Comparison of ENCODE assay signal across 22 cellular contexts in the genomic region with DNA sequence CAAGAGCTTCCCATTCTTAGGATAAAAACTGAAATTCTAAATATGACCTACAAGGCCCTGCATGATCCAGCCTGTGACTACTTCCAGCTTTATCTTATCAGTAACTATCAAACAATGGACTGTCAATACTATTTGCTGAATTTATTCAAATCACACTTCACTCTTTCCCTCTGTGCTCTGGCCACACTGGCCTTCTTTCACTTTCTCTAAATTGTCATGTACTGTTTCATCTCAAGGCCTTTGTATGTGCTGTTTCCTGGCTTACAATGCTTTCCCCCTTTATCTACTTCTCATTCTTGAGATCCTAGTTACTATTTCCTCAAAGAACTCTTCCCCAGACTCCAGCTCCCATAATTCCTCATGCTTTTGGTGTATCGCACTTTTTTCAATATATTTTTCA. TPM values are rescaled to one million over a fixed set of nuclear protein-coding genes. Genes with fewer than 3 reads are reported as not detected.
DNase-seq lines count a peak whose midpoint lies in the region; ATAC-seq and TF ChIP-seq lines count a peak whose summit lies in the region.
"Had no signal": no experiment of that assay in that cellular context is flagged by ENCODE, and none has a peak within 500 bp of the region (broad histone marks: within the 10 kb centered on the region; RNA-seq: fewer than 3 reads in every experiment).

No MANE protein-coding gene starts in this region.

- H3K79me2 ChIP-seq in mesendoderm (ENCODE audit: control insufficient read depth, insufficient read depth, low read length) = peaks cover 15% of the 10 kb centered on the region

- no peak overlapping the region for H3K4me2 ChIP-seq in mesendoderm (ENCODE audit: low read length)
- H3K4me2 ChIP-seq: A549; BLaER1 treated with 17β-estradiol and CSF1 and Interleukin-3, amounts not matched to agents 10 nM and 100 nM had no signal

- TF ChIP-seq CTCF in spleen (IDR thresholded peaks at IDR 0.05 in 8 of 11, conservative IDR thresholded peaks at IDR 0.05 in 3 of 11) = no peak

- no CpG with 5 or more reads among the region's 1 CpG for WGBS in mesendoderm (ENCODE audit: extremely low coverage, insufficient coverage, low lambda C conversion rate)
- 71 to 93% (median 82%) methylated on average over 1 of the region's 1 CpG for WGBS in spleen, 5 donors

- H3K18ac ChIP-seq in mesendoderm (ENCODE audit: low read length) = no peak overlapping the region

- H3K4me1 ChIP-seq in effector memory CD4-positive, alpha-beta T cell (ENCODE audit: control insufficient read depth, insufficient read depth, low read length, poor library complexity, severe bottlenecking) = peaks cover 9% of the 10 kb centered on the region
- H3K4me1 ChIP-seq in mesendoderm (ENCODE audit: control insufficient read depth, low read depth, low read length) (peaks cover 5% of the 10 kb centered on the region), spleen (peaks cover 14 to 59% (median 29%) of the 10 kb centered on the region in 6 donors)
- H3K4me1 ChIP-seq: BE2C had no signal

- H3K27ac ChIP-seq in effector memory CD4-positive, alpha-beta T cell (ENCODE audit: insufficient read depth, low read length, poor library complexity, severe bottlenecking) = peak overlapping the region; percentile 26
- H3K27ac ChIP-seq in mesendoderm (ENCODE audit: low read depth, low read length) = no peak overlapping the region
- H3K27ac ChIP-seq in spleen = peak overlapping the region in 7 of 8 donors; percentile 17 to 73 (median 26)
- H3K27ac ChIP-seq: A549; BLaER1 treated with 17β-estradiol and CSF1 and Interleukin-3, amounts not matched to agents 10 nM and 100 nM; GM23248 had no signal

- H3K9me3 ChIP-seq in effector memory CD4-positive, alpha-beta T cell (ENCODE audit: control insufficient read depth, low read length) = no peaks in the 10 kb centered on the region
- H3K9me3 ChIP-seq in spleen = no peaks in the 10 kb centered on the region
- H3K9me3 ChIP-seq: A549; BE2C; BLaER1 treated with 17β-estradiol and CSF1 and Interleukin-3, amounts not matched to agents 10 nM and 100 nM; Caco-2 had no signal

- peak; percentile 52 for ATAC-seq in GM21619 (IDR thresholded peaks at IDR 0.05; ENCODE audit: unreplicated experiment)
- ATAC-seq: A549, HCT116 had no signal

- no peak for DNase-seq in effector memory CD4-positive, alpha-beta T cell
- DNase-seq in mesendoderm (peak; percentile 60), spleen (no peak), HCEC 1CT (no peak), NCI-H526 (lab: John Stamatoyannopoulos, UW) (no peak), NCI-H128 (lab: John Stamatoyannopoulos, UW; ENCODE audit: unreplicated experiment) (no peak)
- DNase-seq in activated CD4-positive, alpha-beta T cell treated with anti-CD3 and anti-CD28 coated beads, Interleukin-2, amount 50 U/mL, for 48 hours = no peak
- DNase-seq: 8988T; ACHN; AML-193; BE2C; Caco-2; CD4-positive, alpha-beta T cell; DMS153; DND-41; GM23248; H7 had no signal

- H2AK5ac ChIP-seq in mesendoderm (ENCODE audit: low read length) = no peak overlapping the region

- no peak overlapping the region for H2BK5ac ChIP-seq in mesendoderm (ENCODE audit: low read length)

- H3K36me3 ChIP-seq in effector memory CD4-positive, alpha-beta T cell (ENCODE audit: control insufficient read depth, insufficient read depth, low read length) = peaks cover 35% of the 10 kb centered on the region
- H3K36me3 ChIP-seq in mesendoderm (ENCODE audit: control insufficient read depth, insufficient read depth, low read length) (peaks cover 4% of the 10 kb centered on the region), spleen (peaks cover 0 to 97% (median 45%) of the 10 kb centered on the region in 6 donors)

- no peak overlapping the region for H2BK15ac ChIP-seq in mesendoderm (replicated peaks; ENCODE audit: low read depth)

- H3K27me3 ChIP-seq in effector memory CD4-positive, alpha-beta T cell (replicated peaks; ENCODE audit: control insufficient read depth, insufficient read depth, low read length, poor library complexity, severe bottlenecking) = no peaks in the 10 kb centered on the region
- no peaks in the 10 kb centered on the region for H3K27me3 ChIP-seq in mesendoderm (ENCODE audit: insufficient read depth, low read length, poor library complexity)
- H3K27me3 ChIP-seq in spleen (replicated peaks in 1 of 7) = no peaks in the 10 kb centered on the region
- H3K27me3 ChIP-seq: BE2C; BLaER1 treated with 17β-estradiol and CSF1 and Interleukin-3, amounts not matched to agents 10 nM and 100 nM had no signal

- H4K5ac ChIP-seq in mesendoderm (ENCODE audit: low read length) = no peak overlapping the region

- no peak for TF ChIP-seq POLR2A in spleen (IDR thresholded peaks at IDR 0.05)

- no peak overlapping the region for H3K9ac ChIP-seq in mesendoderm (ENCODE audit: low read length)
- H3K9ac ChIP-seq: BLaER1 treated with 17β-estradiol and CSF1 and Interleukin-3, amounts not matched to agents 10 nM and 100 nM; GM23248 had no signal

- no peak overlapping the region for H3K23ac ChIP-seq in mesendoderm (ENCODE audit: low read length)

- intact Hi-C loops in spleen (cut with DNase I; ENCODE audit: low total_unique reads) = no loop called here

- H4K8ac ChIP-seq in mesendoderm (ENCODE audit: low read depth, low read length) = no peak overlapping the region

- peaks cover 15% of the 10 kb centered on the region for H3K79me1 ChIP-seq in mesendoderm (ENCODE audit: low read length)

- H2BK120ac ChIP-seq in mesendoderm (ENCODE audit: low read depth, low read length) = no peak overlapping the region

- H3K56ac ChIP-seq in mesendoderm (ENCODE audit: low read length) = no peak overlapping the region

- no peak overlapping the region for H3K4me3 ChIP-seq in effector memory CD4-positive, alpha-beta T cell (ENCODE audit: insufficient read depth, low read depth, low read length, poor library complexity, severe bottlenecking)
- H3K4me3 ChIP-seq in mesendoderm (ENCODE audit: low read length) = no peak overlapping the region
- no peak overlapping the region for H3K4me3 ChIP-seq in spleen
- H3K4me3 ChIP-seq: A549; BLaER1 treated with 17β-estradiol and CSF1 and Interleukin-3, amounts not matched to agents 10 nM and 100 nM; GM23248 had no signal

- H3K4ac ChIP-seq in mesendoderm (ENCODE audit: low read depth, low read length) = no peak overlapping the region

RNA-seq across cellular contexts. Expression of a gene that starts 5.6 kb away (rescaled TPM):
- 42.1 TPM for polyA plus RNA-seq in mesendoderm (2013, experiment 1 of 2)
- polyA plus RNA-seq in mesendoderm (2013, experiment 2 of 2) = 40.0 TPM
- total RNA-seq in spleen = 10 to 100 TPM; 32.7 to 71.3 (median 46.9) TPM
- 10 to 100 TPM; 10.7 to 33.8 (median 19.8) TPM for polyA plus RNA-seq in spleen

RNA-seq across cellular contexts. Expression of a gene that starts 5.8 kb away (rescaled TPM):
- 36.1 TPM for polyA plus RNA-seq in mesendoderm (2013, experiment 1 of 2)
- 36.6 TPM for polyA plus RNA-seq in mesendoderm (2013, experiment 2 of 2)
- 10 to 100 TPM; 29.8 to 72.7 (median 37.1) TPM for total RNA-seq in spleen
- 10 to 100 TPM; 23.4 to 36.5 (median 35.8) TPM for polyA plus RNA-seq in spleen

RNA-seq across cellular contexts. Expression of a gene that starts 10.1 kb away (rescaled TPM):
- 1.1 TPM for polyA plus RNA-seq in mesendoderm (2013, experiment 1 of 2)
- polyA plus RNA-seq in mesendoderm (2013, experiment 2 of 2) = 0.97 TPM
- total RNA-seq in spleen = 10 to 100 TPM; 19.0 to 40.7 (median 27.6) TPM
- polyA plus RNA-seq in spleen = 10 to 100 TPM in 2 of 3 donors, 1 to 10 TPM in 1; 6.0 to 17.0 (median 15.1) TPM

RNA-seq across cellular contexts. Expression of a gene that starts 13.2 kb away (rescaled TPM):
- polyA plus RNA-seq in mesendoderm (2013, experiment 1 of 2) = 4.7 TPM
- polyA plus RNA-seq in mesendoderm (2013, experiment 2 of 2) = 4.9 TPM
- total RNA-seq in spleen = 10 to 100 TPM; 11.3 to 27.6 (median 19.9) TPM
- polyA plus RNA-seq in spleen = 1 to 10 TPM; 6.3 to 8.1 (median 6.8) TPM

RNA-seq across cellular contexts. Expression of a gene that starts 46.2 kb away (rescaled TPM):
- 0.14 TPM for polyA plus RNA-seq in mesendoderm (2013, experiment 1 of 2)
- 0.17 TPM for polyA plus RNA-seq in mesendoderm (2013, experiment 2 of 2)
- total RNA-seq in spleen = 1 to 10 TPM in 6 of 7 donors, not detected in 1; 1.0 to 3.8 (median 2.8) TPM
- 1 to 10 TPM in 1 of 3 donors, under 1 TPM in 2; 0.65 to 1.4 (median 0.83) TPM for polyA plus RNA-seq in spleen
- polyA plus RNA-seq: CD14-positive monocyte had no signal
